ENCODE assay signal across 12 cellular contexts in genomic region chr4:6201580-6202091, GRCh38. TPM values are rescaled to one million over a fixed set of nuclear protein-coding genes. Genes with fewer than 3 reads are reported as not detected.
DNase-seq lines count a peak whose midpoint lies in the region; ATAC-seq and TF ChIP-seq lines count a peak whose summit lies in the region.
"Had no signal": no experiment of that assay in that cellular context is flagged by ENCODE, and none has a peak within 500 bp of the region (broad histone marks: within the 10 kb centered on the region; RNA-seq: fewer than 3 reads in every experiment).

No MANE protein-coding gene starts in this region.

- H3K4me3 Mint-ChIP-seq in activated CD4-positive, alpha-beta memory T cell treated with anti-CD3 and anti-CD28 coated beads, Interleukin-2, amount 10 ng/mL, durations not matched to agents 7 days and 5 days: peak overlapping the region; percentile 75
- peak overlapping the region; percentile 81 for H3K4me3 Mint-ChIP-seq in neural progenitor cell

- no peaks in the 10 kb centered on the region for H3K4me1 ChIP-seq in HEK293 (ENCODE audit: control insufficient read depth, insufficient read depth, low read length)
- peaks cover 11% of the 10 kb centered on the region for H3K4me1 ChIP-seq in neural progenitor cell

- H3K9me3 Mint-ChIP-seq in activated CD4-positive, alpha-beta memory T cell treated with anti-CD3 and anti-CD28 coated beads, Interleukin-2, amount 10 ng/mL, durations not matched to agents 7 days and 5 days: peaks cover 13% of the 10 kb centered on the region
- peaks cover 7% of the 10 kb centered on the region for H3K9me3 Mint-ChIP-seq in neural progenitor cell

- H3K9me3 ChIP-seq in HEK293 (ENCODE audit: control insufficient read depth, insufficient read depth, low read depth, low read length): no peaks in the 10 kb centered on the region
- no peaks in the 10 kb centered on the region for H3K9me3 ChIP-seq in neural progenitor cell (ENCODE audit: low read depth)
- H3K9me3 ChIP-seq: uterus had no signal

- TF ChIP-seq CTCF in HEK293 (tag by site-specific recombination; IDR thresholded peaks at IDR 0.05) (no peak), neural progenitor cell (IDR thresholded peaks at IDR 0.05) (no peak)

- peaks cover 38% of the 10 kb centered on the region for H3K36me3 Mint-ChIP-seq in activated CD4-positive, alpha-beta memory T cell treated with anti-CD3 and anti-CD28 coated beads, Interleukin-2, amount 10 ng/mL, durations not matched to agents 7 days and 5 days (ENCODE audit: low read depth)
- H3K36me3 Mint-ChIP-seq in neural progenitor cell: no peaks in the 10 kb centered on the region

- ATAC-seq in GM21390 (IDR thresholded peaks at IDR 0.05; ENCODE audit: unreplicated experiment) (no peak), HG02571 (IDR thresholded peaks at IDR 0.05; ENCODE audit: unreplicated experiment) (no peak)

- H3K4me3 ChIP-seq in HEK293 (ENCODE audit: low read depth, low read length) (no peak overlapping the region), neural progenitor cell (no peak overlapping the region)
- H3K4me3 ChIP-seq: uterus had no signal

- H3K4me1 Mint-ChIP-seq in activated CD4-positive, alpha-beta memory T cell treated with anti-CD3 and anti-CD28 coated beads, Interleukin-2, amount 10 ng/mL, durations not matched to agents 7 days and 5 days: peaks cover 40% of the 10 kb centered on the region
- H3K4me1 Mint-ChIP-seq in neural progenitor cell: peaks cover 11% of the 10 kb centered on the region

- H3K36me3 ChIP-seq in HEK293 (ENCODE audit: control insufficient read depth in 2 of 2, insufficient read depth in 1 of 2, low read length in 2 of 2): no peaks in the 10 kb centered on the region
- H3K36me3 ChIP-seq in neural progenitor cell: no peaks in the 10 kb centered on the region
- H3K36me3 ChIP-seq: uterus had no signal

- CTCF ChIA-PET in HEK293 (lab: Yijun Ruan, JAX): interaction anchor here (0.6 kb wide), 1 partner anchor 204 kb away, joined by 3 read pairs; no protein-coding TSS in a partner anchor
- CTCF ChIA-PET in activated CD4-positive, alpha-beta memory T cell treated with anti-CD3 and anti-CD28 coated beads, Interleukin-2, amount 10 ng/mL, durations not matched to agents 7 days and 5 days (lab: Charles Lee): interaction anchor here (0.9 to 4.1 kb wide), 8 partner anchors 11 to 203 kb away, joined by 3 to 62 read pairs (median 6); no protein-coding TSS in a partner anchor

- H3K27me3 Mint-ChIP-seq in activated CD4-positive, alpha-beta memory T cell treated with anti-CD3 and anti-CD28 coated beads, Interleukin-2, amount 10 ng/mL, durations not matched to agents 7 days and 5 days: peaks cover 2% of the 10 kb centered on the region
- H3K27me3 Mint-ChIP-seq in neural progenitor cell (ENCODE audit: insufficient read depth, low read depth): peaks cover 40% of the 10 kb centered on the region

- no peak overlapping the region for H3K27ac ChIP-seq in HEK293 (ENCODE audit: extremely low read depth, low read depth, low read length)
- H3K27ac ChIP-seq in neural progenitor cell: no peak overlapping the region
- H3K27ac ChIP-seq: uterus had no signal

- POLR2A ChIA-PET in HEK293 (lab: Yijun Ruan, JAX): no interaction called here
- POLR2A ChIA-PET in activated CD4-positive, alpha-beta memory T cell treated with anti-CD3 and anti-CD28 coated beads, Interleukin-2, amount 10 ng/mL, durations not matched to agents 7 days and 5 days (lab: Charles Lee): interaction anchor here (0.7 to 6.8 kb wide), 10 partner anchors 19 to 122 kb away, joined by 3 to 568 read pairs (median 10); no protein-coding TSS in a partner anchor

- no peak overlapping the region for H2AFZ ChIP-seq in neural progenitor cell (replicated peaks)

- DNase-seq in activated CD4-positive, CD25-positive, alpha-beta regulatory T cell treated with anti-CD3 and anti-CD28 coated beads, Interleukin-2, amount 50 U/mL, for 72 hours: peak; percentile 38
- no peak for DNase-seq in activated CD4-positive, CD25-positive, alpha-beta regulatory T cell (lab: John Stamatoyannopoulos, UW)
- DNase-seq in activated CD4-positive, alpha-beta memory T cell treated with anti-CD3 and anti-CD28 coated beads, Interleukin-2, amount 10 ng/mL, durations not matched to agents 7 days and 5 days: peak; percentile 44
- DNase-seq in neural progenitor cell (ENCODE audit: low spot score) (no peak), DMS114 treated with DMSO at 0.1 percent for 48 hours (lab: John Stamatoyannopoulos, UW; ENCODE audit: unreplicated experiment) (no peak)
- DNase-seq: ACHN, erythroblast, occipital lobe, uterus had no signal

- no peaks in the 10 kb centered on the region for H3K79me2 ChIP-seq in neural progenitor cell (ENCODE audit: low read depth)

- H3K9ac ChIP-seq in neural progenitor cell: no peak overlapping the region

- peaks cover 19% of the 10 kb centered on the region for H3F3A ChIP-seq in neural progenitor cell (ENCODE audit: low read depth)

- H4K20me1 ChIP-seq in neural progenitor cell (ENCODE audit: low read depth): peaks cover 22% of the 10 kb centered on the region

- no peak overlapping the region for H3K4me2 ChIP-seq in neural progenitor cell

- H3K27ac Mint-ChIP-seq in activated CD4-positive, alpha-beta memory T cell treated with anti-CD3 and anti-CD28 coated beads, Interleukin-2, amount 10 ng/mL, durations not matched to agents 7 days and 5 days: peak overlapping the region; percentile 76
- no peak overlapping the region for H3K27ac Mint-ChIP-seq in neural progenitor cell

- peaks cover 51% of the 10 kb centered on the region for H3K27me3 ChIP-seq in neural progenitor cell

TF ChIP-seq in HEK293, 187 proteins besides CTCF, POLR2A, EP300 and RAD21:
- TF ChIP-seq ZNF529 (tag by site-specific recombination; IDR thresholded peaks at IDR 0.05; ENCODE audit: insufficient replicate concordance) (no peak), RBAK (tag by site-specific recombination; IDR thresholded peaks at IDR 0.05) (peak; percentile 58; the same call in 1 of the 2 replicates), TRIM28 (IDR thresholded peaks at IDR 0.05; ENCODE audit: borderline replicate concordance, low read length) (peak; percentile 71; the same call in 1 of the 2 replicates)

RNA-seq across cellular contexts. Expression of gene JAKMIP1, which starts 1.3 kb away (rescaled TPM):
- 10 to 100 TPM; 43.8 to 44.4 TPM for total RNA-seq in activated CD4-positive, alpha-beta memory T cell treated with anti-CD3 and anti-CD28 coated beads, Interleukin-2, amount 10 ng/mL, durations not matched to agents 7 days and 5 days
- total RNA-seq in neural progenitor cell (ENCODE audit: low replicate concordance): 5.1 and 5.5 TPM in 2 replicates

Comparison
In these comparisons a context has a peak if more than half of its experiments do, and no peak if none do; other contexts are left out.
1. DNase-seq: peak in activated CD4-positive, CD25-positive, alpha-beta regulatory T cell treated with anti-CD3 and anti-CD28 coated beads, Interleukin-2, amount 50 U/mL, for 72 hours (single experiment) and activated CD4-positive, alpha-beta memory T cell treated with anti-CD3 and anti-CD28 coated beads, Interleukin-2, amount 10 ng/mL, durations not matched to agents 7 days and 5 days (single experiment); none in activated CD4-positive, CD25-positive, alpha-beta regulatory T cell (0 of 4), neural progenitor cell (single experiment) and DMS114 treated with DMSO at 0.1 percent for 48 hours (single experiment).